Comparison of ENCODE assay signal across 1 cellular context in the genomic region with DNA sequence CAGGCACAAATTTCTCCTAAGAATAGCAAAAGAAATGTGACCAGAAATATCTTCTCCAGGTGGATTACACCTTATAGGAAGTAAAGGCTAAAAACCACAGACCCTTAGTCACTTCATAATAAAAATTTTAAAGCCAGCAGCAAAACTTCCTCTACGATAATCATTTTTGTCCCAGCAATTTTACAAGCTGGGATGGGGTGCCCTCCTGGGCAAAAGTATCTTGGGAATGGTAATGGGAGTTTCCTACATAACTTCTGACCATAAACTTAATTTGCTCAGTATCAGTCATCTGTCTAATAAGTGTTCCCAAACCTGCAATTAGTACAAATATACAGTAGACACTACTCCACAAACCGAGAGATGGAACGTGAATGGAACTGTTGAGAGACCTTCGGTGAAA.
TF ChIP-seq lines count a peak whose summit lies in the region.

No MANE protein-coding gene starts in this region.

TF ChIP-seq in SK-N-SH, 30 proteins besides CTCF, POLR2A, EP300 and RAD21 (continued from another document):
- TF ChIP-seq TEAD4 (IDR thresholded peaks at IDR 0.05; ENCODE audit: borderline replicate concordance, insufficient read depth) (no peak), CHD2 (IDR thresholded peaks at IDR 0.05; ENCODE audit: low read length, partially characterized antibody) (no peak), SMC3 (IDR thresholded peaks at IDR 0.05; ENCODE audit: low read depth, low read length) (no peak), MEF2A (IDR thresholded peaks at IDR 0.05; ENCODE audit: borderline replicate concordance, low read depth) (no peak), FOSL2 (IDR thresholded peaks at IDR 0.05; ENCODE audit: borderline replicate concordance, low read depth) (no peak), YY1 (IDR thresholded peaks at IDR 0.05; ENCODE audit: low read depth) (no peak), GABPA (IDR thresholded peaks at IDR 0.05; ENCODE audit: low read depth) (no peak), ELF1 (IDR thresholded peaks at IDR 0.05) (no peak), FOXJ3 (CRISPR knock-in tag; IDR thresholded peaks at IDR 0.05) (no peak)
- TF ChIP-seq, protein P1, sequence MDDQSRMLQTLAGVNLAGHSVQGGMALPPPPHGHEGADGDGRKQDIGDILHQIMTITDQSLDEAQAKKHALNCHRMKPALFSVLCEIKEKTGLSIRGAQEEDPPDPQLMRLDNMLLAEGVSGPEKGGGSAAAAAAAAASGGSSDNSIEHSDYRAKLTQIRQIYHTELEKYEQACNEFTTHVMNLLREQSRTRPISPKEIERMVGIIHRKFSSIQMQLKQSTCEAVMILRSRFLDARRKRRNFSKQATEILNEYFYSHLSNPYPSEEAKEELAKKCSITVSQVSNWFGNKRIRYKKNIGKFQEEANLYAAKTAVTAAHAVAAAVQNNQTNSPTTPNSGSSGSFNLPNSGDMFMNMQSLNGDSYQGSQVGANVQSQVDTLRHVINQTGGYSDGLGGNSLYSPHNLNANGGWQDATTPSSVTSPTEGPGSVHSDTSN (IDR thresholded peaks at IDR 0.05): no peak
- TF ChIP-seq, protein P2, sequence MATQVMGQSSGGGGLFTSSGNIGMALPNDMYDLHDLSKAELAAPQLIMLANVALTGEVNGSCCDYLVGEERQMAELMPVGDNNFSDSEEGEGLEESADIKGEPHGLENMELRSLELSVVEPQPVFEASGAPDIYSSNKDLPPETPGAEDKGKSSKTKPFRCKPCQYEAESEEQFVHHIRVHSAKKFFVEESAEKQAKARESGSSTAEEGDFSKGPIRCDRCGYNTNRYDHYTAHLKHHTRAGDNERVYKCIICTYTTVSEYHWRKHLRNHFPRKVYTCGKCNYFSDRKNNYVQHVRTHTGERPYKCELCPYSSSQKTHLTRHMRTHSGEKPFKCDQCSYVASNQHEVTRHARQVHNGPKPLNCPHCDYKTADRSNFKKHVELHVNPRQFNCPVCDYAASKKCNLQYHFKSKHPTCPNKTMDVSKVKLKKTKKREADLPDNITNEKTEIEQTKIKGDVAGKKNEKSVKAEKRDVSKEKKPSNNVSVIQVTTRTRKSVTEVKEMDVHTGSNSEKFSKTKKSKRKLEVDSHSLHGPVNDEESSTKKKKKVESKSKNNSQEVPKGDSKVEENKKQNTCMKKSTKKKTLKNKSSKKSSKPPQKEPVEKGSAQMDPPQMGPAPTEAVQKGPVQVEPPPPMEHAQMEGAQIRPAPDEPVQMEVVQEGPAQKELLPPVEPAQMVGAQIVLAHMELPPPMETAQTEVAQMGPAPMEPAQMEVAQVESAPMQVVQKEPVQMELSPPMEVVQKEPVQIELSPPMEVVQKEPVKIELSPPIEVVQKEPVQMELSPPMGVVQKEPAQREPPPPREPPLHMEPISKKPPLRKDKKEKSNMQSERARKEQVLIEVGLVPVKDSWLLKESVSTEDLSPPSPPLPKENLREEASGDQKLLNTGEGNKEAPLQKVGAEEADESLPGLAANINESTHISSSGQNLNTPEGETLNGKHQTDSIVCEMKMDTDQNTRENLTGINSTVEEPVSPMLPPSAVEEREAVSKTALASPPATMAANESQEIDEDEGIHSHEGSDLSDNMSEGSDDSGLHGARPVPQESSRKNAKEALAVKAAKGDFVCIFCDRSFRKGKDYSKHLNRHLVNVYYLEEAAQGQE (IDR thresholded peaks at IDR 0.05; ENCODE audit: low read depth, low read length): no peak
- TF ChIP-seq, protein P3, sequence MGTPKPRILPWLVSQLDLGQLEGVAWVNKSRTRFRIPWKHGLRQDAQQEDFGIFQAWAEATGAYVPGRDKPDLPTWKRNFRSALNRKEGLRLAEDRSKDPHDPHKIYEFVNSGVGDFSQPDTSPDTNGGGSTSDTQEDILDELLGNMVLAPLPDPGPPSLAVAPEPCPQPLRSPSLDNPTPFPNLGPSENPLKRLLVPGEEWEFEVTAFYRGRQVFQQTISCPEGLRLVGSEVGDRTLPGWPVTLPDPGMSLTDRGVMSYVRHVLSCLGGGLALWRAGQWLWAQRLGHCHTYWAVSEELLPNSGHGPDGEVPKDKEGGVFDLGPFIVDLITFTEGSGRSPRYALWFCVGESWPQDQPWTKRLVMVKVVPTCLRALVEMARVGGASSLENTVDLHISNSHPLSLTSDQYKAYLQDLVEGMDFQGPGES (IDR thresholded peaks at IDR 0.05; ENCODE audit: low read depth, low read length): no peak
TF ChIP-seq in SK-N-SH: peak in this region for 0.
